9 cellular contexts compared by ENCODE assay signal in the genomic region with DNA sequence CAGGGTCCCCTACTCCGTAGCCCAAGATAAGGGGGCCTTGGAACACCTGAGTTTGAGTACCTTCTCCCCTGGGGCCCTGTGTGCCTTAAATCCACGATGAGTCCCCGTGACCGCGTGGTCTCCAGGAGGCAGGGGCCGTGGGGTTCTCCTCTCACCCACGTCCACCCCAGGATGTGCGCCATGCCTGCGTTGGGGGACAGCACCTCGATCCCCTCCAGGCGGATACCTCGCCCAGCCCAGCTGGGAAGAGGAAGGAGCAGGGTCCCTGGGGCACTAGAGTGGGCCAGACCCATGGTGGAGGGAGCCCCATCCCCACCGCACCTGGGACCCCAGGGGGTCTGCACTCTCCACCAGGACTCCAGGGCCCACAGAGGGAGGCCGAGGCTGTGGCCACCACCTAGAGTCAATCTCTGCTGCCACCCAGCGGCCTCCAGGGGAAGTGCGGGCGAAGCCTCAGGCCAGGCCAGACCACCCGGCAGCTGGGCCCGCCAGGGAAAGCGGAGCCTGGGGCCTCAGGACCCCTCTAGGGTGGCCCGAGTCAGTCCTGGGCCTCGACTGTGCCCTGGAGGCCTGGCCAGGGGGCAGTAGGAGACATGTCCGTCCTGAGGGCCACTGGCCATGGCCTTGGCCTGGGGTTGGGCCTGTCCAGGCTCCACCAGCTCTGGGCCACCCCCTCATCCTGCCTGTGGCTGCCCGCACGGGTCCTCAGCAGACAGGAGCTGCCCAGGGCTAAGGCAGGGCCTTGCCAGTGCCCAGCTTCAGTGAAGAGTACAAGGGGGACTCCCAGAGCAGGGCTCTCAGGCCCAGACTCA. TPM values are rescaled to one million over a fixed set of nuclear protein-coding genes. Genes with fewer than 3 reads are reported as not detected.
A peak's percentile ranks its signal among the peaks of the same experiment; 100 is the strongest.
DNase-seq lines count a peak whose midpoint lies in the region; ATAC-seq and TF ChIP-seq lines count a peak whose summit lies in the region.
"Had no signal": no experiment of that assay in that cellular context is flagged by ENCODE, and none has a peak within 500 bp of the region (broad histone marks: within the 10 kb centered on the region; RNA-seq: fewer than 3 reads in every experiment).

No MANE protein-coding gene starts in this region.

- H3K4me1 ChIP-seq in hepatocyte (ENCODE audit: insufficient read depth): peaks cover 5% of the 10 kb centered on the region

- no peak for TF ChIP-seq EP300 in Ishikawa (IDR thresholded peaks at IDR 0.05; ENCODE audit: borderline replicate concordance)

- ATAC-seq in T-helper 17 cell (peak; percentile 84), HG03342 (IDR thresholded peaks at IDR 0.05; ENCODE audit: unreplicated experiment) (no peak)

- H3K27ac Mint-ChIP-seq in T-helper 17 cell: no peak overlapping the region
- H3K27ac Mint-ChIP-seq: dendritic cell treated with granulocyte-macrophage colony-stimulating factor and Interleukin-4, amounts not matched to agents 40 ng/mL and 50 ng/mL, for 4 days had no signal

- TF ChIP-seq CTCF in hepatocyte (IDR thresholded peaks at IDR 0.05; ENCODE audit: poor library complexity): peak; percentile 94

- no peaks in the 10 kb centered on the region for H3K27me3 ChIP-seq in hepatocyte

- no peaks in the 10 kb centered on the region for H3K79me2 ChIP-seq in hepatocyte

- no peaks in the 10 kb centered on the region for H3K9me2 ChIP-seq in hepatocyte (replicated peaks; ENCODE audit: insufficient read depth)

- H4K20me1 ChIP-seq in hepatocyte (ENCODE audit: insufficient read depth, poor library complexity, severe bottlenecking): no peaks in the 10 kb centered on the region

- no peaks in the 10 kb centered on the region for H3K36me3 ChIP-seq in hepatocyte (replicated peaks; ENCODE audit: insufficient read depth, low read depth)

- H3K4me2 ChIP-seq in hepatocyte: no peak overlapping the region

- no peak overlapping the region for H3K4me3 ChIP-seq in hepatocyte

- peaks cover 13% of the 10 kb centered on the region for H3K27me3 Mint-ChIP-seq in T-helper 17 cell

- peak; percentile 15 for DNase-seq in GDM1 (lab: John Stamatoyannopoulos, UW)
- peak; percentile 50 to 64 (median 60) for DNase-seq in T-helper 17 cell
- peak in 39 of 56 donors; percentile 5 to 76 (median 24) for DNase-seq in amygdala (lab: John Stamatoyannopoulos, UW)
- DNase-seq in hepatocyte (ENCODE audit: low spot score): peak; percentile 77
- DNase-seq in stimulated activated CD4-positive, alpha-beta T cell treated with anti-CD3 and anti-CD28 coated beads, Interleukin-12 subunit alpha, Interleukin-12 subunit beta, amount 100 ng/mL, for 24 hours (ENCODE audit: low read depth in 2 of 2): peak; percentile 29 to 64
- DNase-seq in foreskin melanocyte: no peak

- no peaks in the 10 kb centered on the region for H3K36me3 Mint-ChIP-seq in T-helper 17 cell (ENCODE audit: low read depth)

- H3K27ac ChIP-seq in hepatocyte: no peak overlapping the region

- no peaks in the 10 kb centered on the region for H3K4me1 Mint-ChIP-seq in T-helper 17 cell

- 44% methylated on average over 24 of the region's 25 CpGs for WGBS in hepatocyte (ENCODE audit: low lambda C conversion rate, missing lambda C conversion rate)

- peak; percentile 92 for TF ChIP-seq RAD21 in Ishikawa (IDR thresholded peaks at IDR 0.05; ENCODE audit: low read depth)

- no peak overlapping the region for H3K4me3 Mint-ChIP-seq in T-helper 17 cell
- H3K4me3 Mint-ChIP-seq: dendritic cell treated with granulocyte-macrophage colony-stimulating factor and Interleukin-4, amounts not matched to agents 40 ng/mL and 50 ng/mL, for 4 days had no signal

- H3K9me3 ChIP-seq in T-helper 17 cell (ENCODE audit: control insufficient read depth, low read length, poor library complexity, severe bottlenecking) (no peaks in the 10 kb centered on the region), hepatocyte (ENCODE audit: low read depth) (no peaks in the 10 kb centered on the region)

- no peak overlapping the region for H2AFZ ChIP-seq in hepatocyte

TF ChIP-seq in Ishikawa, 13 proteins besides CTCF, POLR2A, EP300 and RAD21:
- TF ChIP-seq CREB1 (IDR thresholded peaks at IDR 0.05; ENCODE audit: low read depth) (no peak), ZBTB7A (IDR thresholded peaks at IDR 0.05; ENCODE audit: low read depth) (no peak), EGR1 (IDR thresholded peaks at IDR 0.05) (no peak), TCF12 (IDR thresholded peaks at IDR 0.05; ENCODE audit: low read depth) (no peak), YY1 (IDR thresholded peaks at IDR 0.05; ENCODE audit: low read depth) (no peak), TAF1 (IDR thresholded peaks at IDR 0.05; ENCODE audit: low read depth) (no peak), TEAD4 (IDR thresholded peaks at IDR 0.05) (no peak), FOXM1 (IDR thresholded peaks at IDR 0.05; ENCODE audit: borderline replicate concordance, low read depth) (no peak), NFIC (IDR thresholded peaks at IDR 0.05) (no peak), CEBPB (IDR thresholded peaks at IDR 0.05) (no peak)
- TF ChIP-seq, protein P1, sequence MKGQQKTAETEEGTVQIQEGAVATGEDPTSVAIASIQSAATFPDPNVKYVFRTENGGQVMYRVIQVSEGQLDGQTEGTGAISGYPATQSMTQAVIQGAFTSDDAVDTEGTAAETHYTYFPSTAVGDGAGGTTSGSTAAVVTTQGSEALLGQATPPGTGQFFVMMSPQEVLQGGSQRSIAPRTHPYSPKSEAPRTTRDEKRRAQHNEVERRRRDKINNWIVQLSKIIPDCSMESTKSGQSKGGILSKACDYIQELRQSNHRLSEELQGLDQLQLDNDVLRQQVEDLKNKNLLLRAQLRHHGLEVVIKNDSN (IDR thresholded peaks at IDR 0.05): no peak
- TF ChIP-seq, protein P2, sequence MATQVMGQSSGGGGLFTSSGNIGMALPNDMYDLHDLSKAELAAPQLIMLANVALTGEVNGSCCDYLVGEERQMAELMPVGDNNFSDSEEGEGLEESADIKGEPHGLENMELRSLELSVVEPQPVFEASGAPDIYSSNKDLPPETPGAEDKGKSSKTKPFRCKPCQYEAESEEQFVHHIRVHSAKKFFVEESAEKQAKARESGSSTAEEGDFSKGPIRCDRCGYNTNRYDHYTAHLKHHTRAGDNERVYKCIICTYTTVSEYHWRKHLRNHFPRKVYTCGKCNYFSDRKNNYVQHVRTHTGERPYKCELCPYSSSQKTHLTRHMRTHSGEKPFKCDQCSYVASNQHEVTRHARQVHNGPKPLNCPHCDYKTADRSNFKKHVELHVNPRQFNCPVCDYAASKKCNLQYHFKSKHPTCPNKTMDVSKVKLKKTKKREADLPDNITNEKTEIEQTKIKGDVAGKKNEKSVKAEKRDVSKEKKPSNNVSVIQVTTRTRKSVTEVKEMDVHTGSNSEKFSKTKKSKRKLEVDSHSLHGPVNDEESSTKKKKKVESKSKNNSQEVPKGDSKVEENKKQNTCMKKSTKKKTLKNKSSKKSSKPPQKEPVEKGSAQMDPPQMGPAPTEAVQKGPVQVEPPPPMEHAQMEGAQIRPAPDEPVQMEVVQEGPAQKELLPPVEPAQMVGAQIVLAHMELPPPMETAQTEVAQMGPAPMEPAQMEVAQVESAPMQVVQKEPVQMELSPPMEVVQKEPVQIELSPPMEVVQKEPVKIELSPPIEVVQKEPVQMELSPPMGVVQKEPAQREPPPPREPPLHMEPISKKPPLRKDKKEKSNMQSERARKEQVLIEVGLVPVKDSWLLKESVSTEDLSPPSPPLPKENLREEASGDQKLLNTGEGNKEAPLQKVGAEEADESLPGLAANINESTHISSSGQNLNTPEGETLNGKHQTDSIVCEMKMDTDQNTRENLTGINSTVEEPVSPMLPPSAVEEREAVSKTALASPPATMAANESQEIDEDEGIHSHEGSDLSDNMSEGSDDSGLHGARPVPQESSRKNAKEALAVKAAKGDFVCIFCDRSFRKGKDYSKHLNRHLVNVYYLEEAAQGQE (IDR thresholded peaks at IDR 0.05; ENCODE audit: low read depth): no peak
- TF ChIP-seq, protein P3, sequence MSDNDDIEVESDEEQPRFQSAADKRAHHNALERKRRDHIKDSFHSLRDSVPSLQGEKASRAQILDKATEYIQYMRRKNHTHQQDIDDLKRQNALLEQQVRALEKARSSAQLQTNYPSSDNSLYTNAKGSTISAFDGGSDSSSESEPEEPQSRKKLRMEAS (IDR thresholded peaks at IDR 0.05): no peak

RNA-seq across cellular contexts. Expression of gene FAM53A, which starts 55.0 kb away (rescaled TPM):
- total RNA-seq in T-helper 17 cell (1 to 10 TPM; 2.4 to 3.1 TPM), hepatocyte (4.7 and 5.2 TPM in 2 replicates)
- 6.8 and 10.8 TPM in 2 replicates for polyA plus RNA-seq in hepatocyte
